Comparison of ENCODE assay signal across 1 cellular context in the genomic region with DNA sequence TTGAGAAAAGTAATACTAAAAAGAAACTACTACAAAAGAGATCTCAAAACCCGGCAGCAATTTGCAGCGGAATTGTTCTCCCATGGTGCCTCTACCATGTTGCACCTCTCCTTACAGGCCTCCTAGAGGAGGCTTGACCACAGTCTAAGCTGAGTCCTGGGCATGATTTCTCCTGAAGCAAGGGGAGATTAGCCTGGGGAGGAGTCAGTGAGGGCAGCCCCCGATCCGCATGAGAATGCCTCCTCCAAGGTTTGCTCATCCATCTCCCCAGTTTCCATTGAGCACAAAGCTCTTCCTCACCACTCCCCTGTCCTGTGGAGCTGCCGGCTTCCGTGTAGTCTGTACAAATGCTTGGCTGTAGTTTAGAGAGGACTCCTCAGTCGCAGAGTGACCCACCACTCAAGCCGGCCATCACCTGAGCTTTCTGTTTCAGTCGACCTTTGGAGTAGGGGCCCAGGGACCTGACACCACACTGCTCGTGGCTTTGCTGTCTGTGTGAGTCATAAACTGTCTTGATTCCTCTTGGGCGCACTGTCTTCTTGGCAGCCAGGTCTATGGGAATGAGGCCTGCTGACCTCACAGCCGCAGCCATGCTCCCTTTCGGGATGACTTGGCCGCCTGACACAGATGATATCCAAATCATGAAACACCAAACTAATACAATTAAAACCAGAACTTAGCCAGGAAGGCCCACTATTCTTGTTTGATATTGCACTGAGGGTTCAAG.
TF ChIP-seq lines count a peak whose summit lies in the region.

No MANE protein-coding gene starts in this region.

TF ChIP-seq in GM23338, 12 proteins besides CTCF, POLR2A, EP300 and RAD21 (continued from another document):
- TF ChIP-seq, protein P1, sequence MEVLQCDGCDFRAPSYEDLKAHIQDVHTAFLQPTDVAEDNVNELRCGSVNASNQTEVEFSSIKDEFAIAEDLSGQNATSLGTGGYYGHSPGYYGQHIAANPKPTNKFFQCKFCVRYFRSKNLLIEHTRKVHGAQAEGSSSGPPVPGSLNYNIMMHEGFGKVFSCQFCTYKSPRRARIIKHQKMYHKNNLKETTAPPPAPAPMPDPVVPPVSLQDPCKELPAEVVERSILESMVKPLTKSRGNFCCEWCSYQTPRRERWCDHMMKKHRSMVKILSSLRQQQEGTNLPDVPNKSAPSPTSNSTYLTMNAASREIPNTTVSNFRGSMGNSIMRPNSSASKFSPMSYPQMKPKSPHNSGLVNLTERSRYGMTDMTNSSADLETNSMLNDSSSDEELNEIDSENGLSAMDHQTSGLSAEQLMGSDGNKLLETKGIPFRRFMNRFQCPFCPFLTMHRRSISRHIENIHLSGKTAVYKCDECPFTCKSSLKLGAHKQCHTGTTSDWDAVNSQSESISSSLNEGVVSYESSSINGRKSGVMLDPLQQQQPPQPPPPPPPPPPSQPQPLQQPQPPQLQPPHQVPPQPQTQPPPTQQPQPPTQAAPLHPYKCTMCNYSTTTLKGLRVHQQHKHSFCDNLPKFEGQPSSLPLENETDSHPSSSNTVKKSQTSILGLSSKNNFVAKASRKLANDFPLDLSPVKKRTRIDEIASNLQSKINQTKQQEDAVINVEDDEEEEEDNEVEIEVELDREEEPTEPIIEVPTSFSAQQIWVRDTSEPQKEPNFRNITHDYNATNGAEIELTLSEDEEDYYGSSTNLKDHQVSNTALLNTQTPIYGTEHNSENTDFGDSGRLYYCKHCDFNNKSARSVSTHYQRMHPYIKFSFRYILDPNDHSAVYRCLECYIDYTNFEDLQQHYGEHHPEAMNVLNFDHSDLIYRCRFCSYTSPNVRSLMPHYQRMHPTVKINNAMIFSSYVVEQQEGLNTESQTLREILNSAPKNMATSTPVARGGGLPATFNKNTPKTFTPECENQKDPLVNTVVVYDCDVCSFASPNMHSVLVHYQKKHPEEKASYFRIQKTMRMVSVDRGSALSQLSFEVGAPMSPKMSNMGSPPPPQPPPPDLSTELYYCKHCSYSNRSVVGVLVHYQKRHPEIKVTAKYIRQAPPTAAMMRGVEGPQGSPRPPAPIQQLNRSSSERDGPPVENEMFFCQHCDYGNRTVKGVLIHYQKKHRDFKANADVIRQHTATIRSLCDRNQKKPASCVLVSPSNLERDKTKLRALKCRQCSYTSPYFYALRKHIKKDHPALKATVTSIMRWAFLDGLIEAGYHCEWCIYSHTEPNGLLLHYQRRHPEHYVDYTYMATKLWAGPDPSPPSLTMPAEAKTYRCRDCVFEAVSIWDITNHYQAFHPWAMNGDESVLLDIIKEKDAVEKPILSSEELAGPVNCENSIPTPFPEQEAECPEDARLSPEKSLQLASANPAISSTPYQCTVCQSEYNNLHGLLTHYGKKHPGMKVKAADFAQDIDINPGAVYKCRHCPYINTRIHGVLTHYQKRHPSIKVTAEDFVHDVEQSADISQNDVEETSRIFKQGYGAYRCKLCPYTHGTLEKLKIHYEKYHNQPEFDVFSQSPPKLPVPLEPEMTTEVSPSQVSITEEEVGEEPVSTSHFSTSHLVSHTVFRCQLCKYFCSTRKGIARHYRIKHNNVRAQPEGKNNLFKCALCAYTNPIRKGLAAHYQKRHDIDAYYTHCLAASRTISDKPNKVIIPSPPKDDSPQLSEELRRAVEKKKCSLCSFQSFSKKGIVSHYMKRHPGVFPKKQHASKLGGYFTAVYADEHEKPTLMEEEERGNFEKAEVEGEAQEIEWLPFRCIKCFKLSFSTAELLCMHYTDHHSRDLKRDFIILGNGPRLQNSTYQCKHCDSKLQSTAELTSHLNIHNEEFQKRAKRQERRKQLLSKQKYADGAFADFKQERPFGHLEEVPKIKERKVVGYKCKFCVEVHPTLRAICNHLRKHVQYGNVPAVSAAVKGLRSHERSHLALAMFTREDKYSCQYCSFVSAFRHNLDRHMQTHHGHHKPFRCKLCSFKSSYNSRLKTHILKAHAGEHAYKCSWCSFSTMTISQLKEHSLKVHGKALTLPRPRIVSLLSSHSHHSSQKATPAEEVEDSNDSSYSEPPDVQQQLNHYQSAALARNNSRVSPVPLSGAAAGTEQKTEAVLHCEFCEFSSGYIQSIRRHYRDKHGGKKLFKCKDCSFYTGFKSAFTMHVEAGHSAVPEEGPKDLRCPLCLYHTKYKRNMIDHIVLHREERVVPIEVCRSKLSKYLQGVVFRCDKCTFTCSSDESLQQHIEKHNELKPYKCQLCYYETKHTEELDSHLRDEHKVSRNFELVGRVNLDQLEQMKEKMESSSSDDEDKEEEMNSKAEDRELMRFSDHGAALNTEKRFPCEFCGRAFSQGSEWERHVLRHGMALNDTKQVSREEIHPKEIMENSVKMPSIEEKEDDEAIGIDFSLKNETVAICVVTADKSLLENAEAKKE (CRISPR knock-in tag; IDR thresholded peaks at IDR 0.05) = no peak
- TF ChIP-seq ZNF114 (CRISPR knock-in tag; IDR thresholded peaks at IDR 0.05) (no peak), ZNF331 (CRISPR knock-in tag; IDR thresholded peaks at IDR 0.05; ENCODE audit: low read depth) (no peak), EZH2 (IDR thresholded peaks at IDR 0.05; ENCODE audit: low read depth, unreplicated experiment) (no peak), STAT1 (IDR thresholded peaks at IDR 0.05; ENCODE audit: unreplicated experiment) (no peak), JUNB (IDR thresholded peaks at IDR 0.05; ENCODE audit: unreplicated experiment) (no peak), POLR2AphosphoS5 (IDR thresholded peaks at IDR 0.05; ENCODE audit: low read depth) (no peak)
- TF ChIP-seq, protein P2, sequence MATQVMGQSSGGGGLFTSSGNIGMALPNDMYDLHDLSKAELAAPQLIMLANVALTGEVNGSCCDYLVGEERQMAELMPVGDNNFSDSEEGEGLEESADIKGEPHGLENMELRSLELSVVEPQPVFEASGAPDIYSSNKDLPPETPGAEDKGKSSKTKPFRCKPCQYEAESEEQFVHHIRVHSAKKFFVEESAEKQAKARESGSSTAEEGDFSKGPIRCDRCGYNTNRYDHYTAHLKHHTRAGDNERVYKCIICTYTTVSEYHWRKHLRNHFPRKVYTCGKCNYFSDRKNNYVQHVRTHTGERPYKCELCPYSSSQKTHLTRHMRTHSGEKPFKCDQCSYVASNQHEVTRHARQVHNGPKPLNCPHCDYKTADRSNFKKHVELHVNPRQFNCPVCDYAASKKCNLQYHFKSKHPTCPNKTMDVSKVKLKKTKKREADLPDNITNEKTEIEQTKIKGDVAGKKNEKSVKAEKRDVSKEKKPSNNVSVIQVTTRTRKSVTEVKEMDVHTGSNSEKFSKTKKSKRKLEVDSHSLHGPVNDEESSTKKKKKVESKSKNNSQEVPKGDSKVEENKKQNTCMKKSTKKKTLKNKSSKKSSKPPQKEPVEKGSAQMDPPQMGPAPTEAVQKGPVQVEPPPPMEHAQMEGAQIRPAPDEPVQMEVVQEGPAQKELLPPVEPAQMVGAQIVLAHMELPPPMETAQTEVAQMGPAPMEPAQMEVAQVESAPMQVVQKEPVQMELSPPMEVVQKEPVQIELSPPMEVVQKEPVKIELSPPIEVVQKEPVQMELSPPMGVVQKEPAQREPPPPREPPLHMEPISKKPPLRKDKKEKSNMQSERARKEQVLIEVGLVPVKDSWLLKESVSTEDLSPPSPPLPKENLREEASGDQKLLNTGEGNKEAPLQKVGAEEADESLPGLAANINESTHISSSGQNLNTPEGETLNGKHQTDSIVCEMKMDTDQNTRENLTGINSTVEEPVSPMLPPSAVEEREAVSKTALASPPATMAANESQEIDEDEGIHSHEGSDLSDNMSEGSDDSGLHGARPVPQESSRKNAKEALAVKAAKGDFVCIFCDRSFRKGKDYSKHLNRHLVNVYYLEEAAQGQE (IDR thresholded peaks at IDR 0.05; ENCODE audit: unreplicated experiment) = no peak
- TF ChIP-seq, protein P3, sequence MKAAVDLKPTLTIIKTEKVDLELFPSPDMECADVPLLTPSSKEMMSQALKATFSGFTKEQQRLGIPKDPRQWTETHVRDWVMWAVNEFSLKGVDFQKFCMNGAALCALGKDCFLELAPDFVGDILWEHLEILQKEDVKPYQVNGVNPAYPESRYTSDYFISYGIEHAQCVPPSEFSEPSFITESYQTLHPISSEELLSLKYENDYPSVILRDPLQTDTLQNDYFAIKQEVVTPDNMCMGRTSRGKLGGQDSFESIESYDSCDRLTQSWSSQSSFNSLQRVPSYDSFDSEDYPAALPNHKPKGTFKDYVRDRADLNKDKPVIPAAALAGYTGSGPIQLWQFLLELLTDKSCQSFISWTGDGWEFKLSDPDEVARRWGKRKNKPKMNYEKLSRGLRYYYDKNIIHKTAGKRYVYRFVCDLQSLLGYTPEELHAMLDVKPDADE (IDR thresholded peaks at IDR 0.05) = no peak
